ENCODE assay signal across 38 cellular contexts in the genomic region with DNA sequence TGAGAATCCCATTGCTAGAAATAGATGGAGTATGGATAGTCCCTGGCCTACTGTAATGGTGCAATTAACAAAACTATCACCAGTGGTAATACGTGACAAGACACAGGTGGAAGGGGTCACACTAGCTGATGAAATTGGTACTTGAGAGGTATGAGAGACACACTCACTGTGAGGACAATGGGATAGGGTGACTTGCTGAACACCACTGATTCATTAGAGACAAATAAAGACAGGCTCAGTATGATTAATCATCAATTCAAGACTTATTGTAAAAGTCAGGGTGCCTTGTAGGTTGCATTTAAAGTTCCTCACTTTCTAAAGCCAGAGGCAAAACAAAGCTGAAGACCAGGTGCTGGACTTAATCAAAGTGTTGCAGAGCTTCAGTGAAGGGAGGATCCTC.
"Had no signal": no experiment of that assay in that cellular context is flagged by ENCODE, and none has a peak within 500 bp of the region (broad histone marks: within the 10 kb centered on the region; RNA-seq: fewer than 3 reads in every experiment).

No MANE protein-coding gene starts in this region.

- H3K27ac ChIP-seq: adrenal gland, body of pancreas, brain microvascular endothelial cell, breast epithelium, cardiac muscle cell, VCaP had no signal

- DNase-seq: activated B cell treated with CpG ODN at 0.5 μM for 24 hours; activated CD4-positive, alpha-beta memory T cell treated with anti-CD3 and anti-CD28 coated beads for 36 hours; activated CD4-positive, alpha-beta T cell treated with anti-CD3 and anti-CD28 coated beads for 4 hours; activated CD4-positive, alpha-beta T cell treated with anti-CD3 and anti-CD28 coated beads, Interleukin-2, amount 10 ng/mL, durations not matched to agents 24 days and 14 days; activated CD4-positive, alpha-beta T cell treated with anti-CD3 and anti-CD28 coated beads, Interleukin-2, amount 50 U/mL, for 1 hour; activated CD4-positive, alpha-beta T cell treated with anti-CD3 and anti-CD28 coated beads, Interleukin-2, amount 50 U/mL, for 4 hours; activated CD4-positive, CD25-positive, alpha-beta regulatory T cell treated with anti-CD3 and anti-CD28 coated beads, Interleukin-2, amount 50 U/mL, for 72 hours; activated CD8-positive, alpha-beta memory T cell treated with anti-CD3 and anti-CD28 coated beads, Interleukin-2, amount 50 U/mL, for 4 hours; activated CD8-positive, alpha-beta T cell treated with anti-CD3 and anti-CD28 coated beads for 36 hours; activated effector memory CD4-positive, alpha-beta T cell treated with anti-CD3 and anti-CD28 coated beads, Interleukin-2, amount 50 U/mL, for 16 hours; activated gamma-delta T cell treated with Interleukin-2 at 50 U/mL for 16 hours; activated naive CD4-positive, alpha-beta T cell; activated naive CD4-positive, alpha-beta T cell treated with anti-CD3 and anti-CD28 coated beads for 36 hours; activated naive CD4-positive, alpha-beta T cell treated with anti-CD3 and anti-CD28 coated beads, Interleukin-2, amount 50 U/mL, for 16 hours; activated naive CD8-positive, alpha-beta T cell treated with anti-CD3 and anti-CD28 coated beads for 36 hours; activated T-cell treated with anti-CD3 and anti-CD28 coated beads for 4 hours; activated T-cell treated with anti-CD3 and anti-CD28 coated beads, Interleukin-2, amount 50 U/mL, for 1 hour; activated T-cell treated with anti-CD3 and anti-CD28 coated beads, Interleukin-2, amount 50 U/mL, for 4 hours; activated T-cell treated with anti-CD3 and anti-CD28 coated beads, Interleukin-2, amount 50 U/mL, for 72 hours; adrenal gland; amniotic stem cell; aorta; body of pancreas; brain microvascular endothelial cell; caudate nucleus; cerebellar nuclear complex; T-helper 1 cell; T-helper 2 cell; T-helper 9 cell had no signal

- H3K36me3 Mint-ChIP-seq: activated CD4-positive, alpha-beta memory T cell treated with anti-CD3 and anti-CD28 coated beads for 36 hours; activated naive CD4-positive, alpha-beta T cell treated with anti-CD3 and anti-CD28 coated beads, Interleukin-2, amount 50 U/mL, for 72 hours; activated naive CD8-positive, alpha-beta T cell treated with anti-CD3 and anti-CD28 coated beads for 36 hours had no signal

- H3K4me1 Mint-ChIP-seq: activated B cell treated with CpG ODN at 0.5 μM for 24 hours; activated CD4-positive, alpha-beta T cell treated with anti-CD3 and anti-CD28 coated beads, Interleukin-2, amount 10 ng/mL, durations not matched to agents 24 days and 14 days; activated naive CD8-positive, alpha-beta T cell treated with anti-CD3 and anti-CD28 coated beads for 36 hours; activated T-helper 17 cell treated with anti-CD3 and anti-CD28 coated beads, Interleukin-2, amount 50 U/mL, for 72 hours; central memory CD8-positive, alpha-beta T cell had no signal

- H3K36me3 ChIP-seq: adrenal gland, brain microvascular endothelial cell, breast epithelium, cardiac muscle cell had no signal

- H3K4me3 ChIP-seq: adrenal gland, body of pancreas, breast epithelium, cardiac muscle cell had no signal

- H3K27ac Mint-ChIP-seq: activated B cell treated with CpG ODN at 0.5 μM for 24 hours; activated CD4-positive, alpha-beta memory T cell treated with anti-CD3 and anti-CD28 coated beads for 36 hours; activated CD4-positive, alpha-beta T cell treated with anti-CD3 and anti-CD28 coated beads, Interleukin-2, amount 10 ng/mL, durations not matched to agents 24 days and 14 days; activated CD8-positive, alpha-beta T cell treated with anti-CD3 and anti-CD28 coated beads for 36 hours; activated naive CD4-positive, alpha-beta T cell treated with anti-CD3 and anti-CD28 coated beads for 36 hours; activated naive CD4-positive, alpha-beta T cell treated with anti-CD3 and anti-CD28 coated beads, Interleukin-2, amount 50 U/mL, for 72 hours; activated naive CD8-positive, alpha-beta T cell treated with anti-CD3 and anti-CD28 coated beads for 36 hours; activated T-cell treated with anti-CD3 and anti-CD28 coated beads, Interleukin-2, amount 50 U/mL, for 72 hours; activated T-helper 1 cell treated with anti-CD3 and anti-CD28 coated beads, Interleukin-12 subunit alpha, Interleukin-12 subunit beta, Interleukin-2, Interleukin-4 antibody, amounts not matched to agents 30 ng/mL and 10 ng/mL and 1 ng/mL, durations not matched to agents 14 hours and 24 hours and 36 hours; activated T-helper 17 cell treated with anti-CD3 and anti-CD28 coated beads, Interleukin-2, amount 50 U/mL, for 72 hours; T-helper 1 cell treated with Interleukin-12 subunit alpha and Interleukin-12 subunit beta and Interleukin-4 antibody, amounts not matched to agents 30 μg/mL and 1 μg/mL, for 36 hours; T-helper 2 cell treated with Interferon-gamma antibody and Interleukin-4, amounts not matched to agents 5 μg/mL and 100 μg/mL, for 36 hours had no signal

- H3K4me1 ChIP-seq: adrenal gland, body of pancreas, breast epithelium had no signal

- H3K9me3 ChIP-seq: adrenal gland, body of pancreas, breast epithelium had no signal

- H3K27me3 ChIP-seq: adrenal gland, body of pancreas, brain microvascular endothelial cell, breast epithelium, cardiac muscle cell had no signal

- H3K4me3 Mint-ChIP-seq: activated B cell treated with CpG ODN at 0.5 μM for 24 hours; activated CD4-positive, alpha-beta memory T cell treated with anti-CD3 and anti-CD28 coated beads for 36 hours; activated CD4-positive, alpha-beta T cell treated with anti-CD3 and anti-CD28 coated beads, Interleukin-2, amount 10 ng/mL, durations not matched to agents 24 days and 14 days; activated CD8-positive, alpha-beta T cell treated with anti-CD3 and anti-CD28 coated beads for 36 hours; activated naive CD4-positive, alpha-beta T cell treated with anti-CD3 and anti-CD28 coated beads for 36 hours; activated naive CD8-positive, alpha-beta T cell treated with anti-CD3 and anti-CD28 coated beads for 36 hours; activated T-cell treated with anti-CD3 and anti-CD28 coated beads, Interleukin-2, amount 50 U/mL, for 4 hours; activated T-cell treated with anti-CD3 and anti-CD28 coated beads, Interleukin-2, amount 50 U/mL, for 72 hours; activated T-helper 1 cell treated with anti-CD3 and anti-CD28 coated beads, Interleukin-12 subunit alpha, Interleukin-12 subunit beta, Interleukin-2, Interleukin-4 antibody, amounts not matched to agents 30 ng/mL and 10 ng/mL and 1 ng/mL, durations not matched to agents 14 hours and 24 hours and 36 hours; activated T-helper 17 cell treated with anti-CD3 and anti-CD28 coated beads, Interleukin-2, amount 50 U/mL, for 72 hours; central memory CD8-positive, alpha-beta T cell; T-helper 1 cell treated with Interleukin-12 subunit alpha and Interleukin-12 subunit beta and Interleukin-4 antibody, amounts not matched to agents 30 μg/mL and 1 μg/mL, for 36 hours; T-helper 2 cell treated with Interferon-gamma antibody and Interleukin-4, amounts not matched to agents 5 μg/mL and 100 μg/mL, for 36 hours had no signal

- H3K27me3 Mint-ChIP-seq: activated CD4-positive, alpha-beta memory T cell treated with anti-CD3 and anti-CD28 coated beads for 36 hours; activated CD8-positive, alpha-beta T cell treated with anti-CD3 and anti-CD28 coated beads for 36 hours; activated naive CD8-positive, alpha-beta T cell treated with anti-CD3 and anti-CD28 coated beads for 36 hours; activated T-helper 17 cell treated with anti-CD3 and anti-CD28 coated beads, Interleukin-2, amount 50 U/mL, for 72 hours; central memory CD8-positive, alpha-beta T cell had no signal

- H3K9me3 Mint-ChIP-seq: activated B cell treated with CpG ODN at 0.5 μM for 24 hours; activated CD8-positive, alpha-beta T cell treated with anti-CD3 and anti-CD28 coated beads for 36 hours; activated naive CD4-positive, alpha-beta T cell treated with anti-CD3 and anti-CD28 coated beads for 36 hours; activated naive CD4-positive, alpha-beta T cell treated with anti-CD3 and anti-CD28 coated beads, Interleukin-2, amount 50 U/mL, for 72 hours; activated naive CD8-positive, alpha-beta T cell treated with anti-CD3 and anti-CD28 coated beads for 36 hours; activated T-helper 1 cell treated with anti-CD3 and anti-CD28 coated beads, Interleukin-12 subunit alpha, Interleukin-12 subunit beta, Interleukin-2, Interleukin-4 antibody, amounts not matched to agents 30 ng/mL and 10 ng/mL and 1 ng/mL, durations not matched to agents 14 hours and 24 hours and 36 hours; activated T-helper 17 cell treated with anti-CD3 and anti-CD28 coated beads, Interleukin-2, amount 50 U/mL, for 72 hours; central memory CD8-positive, alpha-beta T cell; T-helper 2 cell treated with Interferon-gamma antibody and Interleukin-4, amounts not matched to agents 5 μg/mL and 100 μg/mL, for 36 hours had no signal
